Comparison of ENCODE assay signal across 24 cellular contexts in the genomic region with DNA sequence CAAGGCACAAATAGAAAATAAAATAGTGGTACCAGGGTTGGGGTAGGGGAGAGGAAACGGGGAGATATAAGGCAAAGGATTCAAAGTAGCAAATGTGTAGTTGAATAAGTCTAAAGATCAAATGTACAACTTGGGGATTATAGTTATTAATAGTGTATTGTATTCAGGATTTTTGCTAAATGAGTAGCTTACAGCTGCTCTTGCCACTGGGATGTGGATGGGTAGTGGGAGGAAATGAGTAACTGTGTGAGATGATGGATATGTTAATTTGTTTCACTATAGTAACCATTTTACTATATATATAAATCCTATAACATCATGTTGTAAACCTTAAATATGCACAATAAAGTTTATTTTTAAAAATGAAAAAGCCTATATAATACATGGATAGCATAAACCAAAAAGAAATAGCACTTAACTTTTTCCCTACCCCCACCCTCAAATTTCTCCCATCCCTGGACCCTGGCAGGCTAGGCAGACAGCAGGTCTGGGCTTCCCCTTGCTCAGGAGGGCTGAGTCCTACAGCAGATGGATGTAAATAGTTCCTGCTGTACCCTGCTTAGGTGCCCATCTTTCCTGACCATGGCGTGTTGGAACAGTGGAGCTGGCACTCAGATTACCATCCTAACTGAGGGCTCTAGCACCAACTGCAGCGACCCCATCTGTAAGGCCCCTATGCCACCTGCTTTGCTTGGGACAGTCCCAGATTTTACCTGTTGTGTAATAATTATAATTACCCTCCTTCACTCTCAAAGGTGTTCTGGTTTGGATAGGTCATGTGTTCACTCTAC. TPM values are rescaled to one million over a fixed set of nuclear protein-coding genes. Genes with fewer than 3 reads are reported as not detected.
DNase-seq lines count a peak whose midpoint lies in the region; ATAC-seq and TF ChIP-seq lines count a peak whose summit lies in the region.
"Had no signal": no experiment of that assay in that cellular context is flagged by ENCODE, and none has a peak within 500 bp of the region (broad histone marks: within the 10 kb centered on the region; RNA-seq: fewer than 3 reads in every experiment).

No MANE protein-coding gene starts in this region.

- H3K36me3 ChIP-seq in SJCRH30 (no peaks in the 10 kb centered on the region), mucosa of descending colon (ENCODE audit: low read depth) (no peaks in the 10 kb centered on the region)

- DNase-seq in G401 (ENCODE audit: low spot score), result peak; percentile 90
- peak; percentile 14 to 57 for DNase-seq in SJCRH30
- peak; percentile 30 for DNase-seq in dermis blood vessel endothelial cell
- DNase-seq in skeletal muscle cell (ENCODE audit: low read depth), result peak; percentile 9
- no peak for DNase-seq in mucosa of descending colon
- DNase-seq in activated CD4-positive, alpha-beta T cell treated with anti-CD3 and anti-CD28 coated beads for 4 hours, result no peak
- DNase-seq: CD4-positive, CD25-positive, alpha-beta regulatory T cell; COR-L47; DMS79; GOT3; HCEC 1CT; Kasumi-1; MM.1S; NCI-H1048; NCI-H1436; NCI-H187 treated with DMSO at 0.1 percent for 48 hours; NCI-H2107; NCI-H446 treated with DMSO at 0.1 percent for 48 hours; NCI-H526 treated with DMSO at 0.1 percent for 48 hours; Right ventricle myocardium superior had no signal

- no peaks in the 10 kb centered on the region for H3K27me3 ChIP-seq in SJCRH30

- no peaks in the 10 kb centered on the region for H3K9me3 ChIP-seq in SJCRH30 (replicated peaks)
- no peaks in the 10 kb centered on the region for H3K9me3 ChIP-seq in mucosa of descending colon

- intact Hi-C loops in mucosa of descending colon (cut with DNase I, micrococcal nuclease), result no loop called here

- peak overlapping the region; percentile 74 for H3K27ac ChIP-seq in SJCRH30

- TF ChIP-seq CTCF in mucosa of descending colon (IDR thresholded peaks at IDR 0.05), result no peak

- in situ Hi-C loops in G401 (cut with HindIII; ENCODE audit: low sequenced_read_pairs), result no loop called here

- ATAC-seq in HG03520 (IDR thresholded peaks at IDR 0.05; ENCODE audit: unreplicated experiment), result no peak
- ATAC-seq in mucosa of descending colon, result no peak
- ATAC-seq: GM12878 had no signal

- peaks cover 47% of the 10 kb centered on the region for H3K4me1 ChIP-seq in SJCRH30
- H3K4me1 ChIP-seq in mucosa of descending colon (ENCODE audit: low read depth), result no peaks in the 10 kb centered on the region

- H3K4me3 ChIP-seq in SJCRH30 (no peak overlapping the region), skeletal muscle cell (ENCODE audit: low read depth, low read length) (no peak overlapping the region), mucosa of descending colon (no peak overlapping the region)
- H3K4me3 ChIP-seq: GM12878 had no signal

RNA-seq across cellular contexts. Expression of a gene that starts 28.6 kb away (rescaled TPM):
- not detected in 2 replicates for total RNA-seq in G401 (2014; rRNA removed; shearing (Covaris generic))
- total RNA-seq in SJCRH30 (2014; rRNA removed; shearing (Covaris generic)), result not detected in 2 replicates
- total RNA-seq in dermis blood vessel endothelial cell (not detected in 2 replicates), mucosa of descending colon (not detected)
- total RNA-seq: A673; CD4-positive, CD25-positive, alpha-beta regulatory T cell; GM12878; Right ventricle myocardium superior; RPMI7951 had no signal

Comparison
In these comparisons a context has a peak if more than half of its experiments do, and no peak if none do; other contexts are left out.
1. DNase-seq: peak in G401 (single experiment), SJCRH30 (2 of 2), dermis blood vessel endothelial cell (single experiment) and skeletal muscle cell (single experiment); none in mucosa of descending colon (0 of 3) and activated CD4-positive, alpha-beta T cell treated with anti-CD3 and anti-CD28 coated beads for 4 hours (0 of 2).